8 cellular contexts compared by ENCODE assay signal in genomic region chr17:8436169-8436932, GRCh38. TPM values are rescaled to one million over a fixed set of nuclear protein-coding genes. Genes with fewer than 3 reads are reported as not detected.
DNase-seq lines count a peak whose midpoint lies in the region; ATAC-seq lines count a peak whose summit lies in the region.

No MANE protein-coding gene starts in this region.

- WGBS in ectodermal cell, 2 experiments = 1% methylated on average over 41 to 44 of the region's 44 CpGs

- no peaks in the 10 kb centered on the region for H3K9me3 ChIP-seq in ectodermal cell (ENCODE audit: control insufficient read depth, low read length)

- no peaks in the 10 kb centered on the region for H3K27me3 ChIP-seq in ectodermal cell (ENCODE audit: control insufficient read depth, insufficient read depth, low read length, poor library complexity, severe bottlenecking)

- no peaks in the 10 kb centered on the region for H3K4me1 ChIP-seq in ectodermal cell (ENCODE audit: control insufficient read depth, insufficient read depth, low read length)

- ATAC-seq in HG02852 (IDR thresholded peaks at IDR 0.05; ENCODE audit: unreplicated experiment) = peak; percentile 39

- no peaks in the 10 kb centered on the region for H3K36me3 ChIP-seq in ectodermal cell (ENCODE audit: control insufficient read depth, insufficient read depth, low read length)

- H3K4me3 ChIP-seq in ectodermal cell (ENCODE audit: insufficient read depth, low read depth, low read length) = peak overlapping the region; percentile 87

- peak; percentile 27 for DNase-seq in NCI-H1436 (lab: John Stamatoyannopoulos, UW)
- DNase-seq in NCI-H1436 treated with DMSO at 0.1 percent for 48 hours (lab: John Stamatoyannopoulos, UW) = no peak
- DNase-seq in NCI-H1694 treated with DMSO at 0.1 percent for 48 hours (lab: John Stamatoyannopoulos, UW) = peak; percentile 27
- DNase-seq in activated CD4-positive, alpha-beta T cell treated with anti-CD3 and anti-CD28 coated beads, Interleukin-2, amount 50 U/mL, for 4 hours = peak; percentile 35 to 42
- peak; percentile 56 to 61 for DNase-seq in lung microvascular endothelial cell (ENCODE audit: low read depth in 2 of 2)
- DNase-seq in stimulated activated CD8-positive, alpha-beta memory T cell treated with anti-CD3 and anti-CD28 coated beads, Interleukin-12 subunit alpha, Interleukin-12 subunit beta, amount 100 ng/mL, for 1 hour (ENCODE audit: low read depth) = peak; percentile 30

- peak overlapping the region; percentile 94 for H3K27ac ChIP-seq in ectodermal cell (ENCODE audit: insufficient read depth, low read depth, low read length, poor library complexity, severe bottlenecking)

RNA-seq across cellular contexts. Expression of gene NDEL1, which starts 0.7 kb away (rescaled TPM):
- 33.7 TPM for polyA plus RNA-seq in ectodermal cell (2013, experiment 1 of 4)
- 38.0 TPM for polyA plus RNA-seq in ectodermal cell (2013, experiment 2 of 4)
- polyA plus RNA-seq in ectodermal cell (2013, experiment 3 of 4) = 25.3 TPM
- 28.6 TPM for polyA plus RNA-seq in ectodermal cell (2013, experiment 4 of 4)
- total RNA-seq in lung microvascular endothelial cell = 24.2 and 42.9 TPM in 2 replicates

RNA-seq across cellular contexts. Expression of gene RNF222, which starts 38.7 kb away (rescaled TPM):
- polyA plus RNA-seq in ectodermal cell (2013, experiment 1 of 4) = not detected
- polyA plus RNA-seq in ectodermal cell (2013, experiment 2 of 4) = not detected
- polyA plus RNA-seq in ectodermal cell (2013, experiment 3 of 4) = not detected
- not detected for polyA plus RNA-seq in ectodermal cell (2013, experiment 4 of 4)
- under 0.01 TPM in 1 of 2 replicates, not detected in the other for total RNA-seq in lung microvascular endothelial cell

RNA-seq across cellular contexts. Expression of gene RPL26, which starts 53.4 kb away (rescaled TPM):
- 2,443 TPM for polyA plus RNA-seq in ectodermal cell (2013, experiment 1 of 4)
- polyA plus RNA-seq in ectodermal cell (2013, experiment 2 of 4) = 2,156 TPM
- polyA plus RNA-seq in ectodermal cell (2013, experiment 3 of 4) = 3,043 TPM
- polyA plus RNA-seq in ectodermal cell (2013, experiment 4 of 4) = 3,270 TPM
- total RNA-seq in lung microvascular endothelial cell = 3,049 and 3,358 TPM in 2 replicates
